ENCODE assay signal across 24 cellular contexts in the genomic region with DNA sequence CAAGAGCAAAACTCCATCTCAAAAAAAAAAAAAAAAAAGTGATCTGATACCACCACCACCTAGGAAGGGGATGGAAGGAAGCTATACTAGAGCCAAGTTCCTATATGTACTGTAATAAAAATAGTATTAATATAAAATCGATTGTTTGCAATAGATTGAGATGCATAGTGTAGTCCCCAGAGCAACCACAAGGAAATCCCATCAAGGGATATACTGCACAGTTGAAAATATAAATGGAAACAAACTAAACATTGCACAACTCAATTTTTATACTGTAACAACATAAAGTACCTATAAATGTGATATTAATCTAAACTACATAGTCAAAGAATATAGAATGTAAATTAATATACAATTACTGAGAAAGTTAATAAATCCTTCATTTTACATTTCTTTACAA. TPM values are rescaled to one million over a fixed set of nuclear protein-coding genes. Genes with fewer than 3 reads are reported as not detected.
DNase-seq lines count a peak whose midpoint lies in the region; ATAC-seq, FAIRE-seq and TF ChIP-seq lines count a peak whose summit lies in the region.
"Had no signal": no experiment of that assay in that cellular context is flagged by ENCODE, and none has a peak within 500 bp of the region (broad histone marks: within the 10 kb centered on the region; RNA-seq: fewer than 3 reads in every experiment).

No MANE protein-coding gene starts in this region.

- H3K27me3 Mint-ChIP-seq in astrocyte (ENCODE audit: low read depth, unreplicated experiment): no peaks in the 10 kb centered on the region
- H3K27me3 Mint-ChIP-seq: activated CD4-positive, alpha-beta memory T cell treated with anti-CD3 and anti-CD28 coated beads, Interleukin-2, amount 10 ng/mL, durations not matched to agents 7 days and 5 days; activated naive CD4-positive, alpha-beta T cell treated with anti-CD3 and anti-CD28 coated beads, Interleukin-2, amount 50 U/mL, for 24 hours; naive thymus-derived CD4-positive, alpha-beta T cell; T-helper 17 cell had no signal

- H3K4me3 ChIP-seq in cardiac muscle cell (no peak overlapping the region), right atrium auricular region (no peak overlapping the region), astrocyte (ENCODE audit: insufficient read depth, low read depth, low read length) (no peak overlapping the region)
- H3K4me3 ChIP-seq: A549, body of pancreas, esophagus muscularis mucosa, heart left ventricle had no signal

- peaks cover 9% of the 10 kb centered on the region for H3K36me3 Mint-ChIP-seq in astrocyte (ENCODE audit: low read depth, unreplicated experiment)

- peaks cover 4% of the 10 kb centered on the region for H3K4me1 ChIP-seq in cardiac muscle cell (ENCODE audit: low read depth)
- no peaks in the 10 kb centered on the region for H3K4me1 ChIP-seq in right atrium auricular region
- H3K4me1 ChIP-seq in astrocyte (ENCODE audit: insufficient read depth, low read length): peaks cover under 1% of the 10 kb centered on the region
- no peaks in the 10 kb centered on the region for H3K4me1 ChIP-seq in foreskin keratinocyte
- H3K4me1 ChIP-seq: A549, body of pancreas, heart left ventricle had no signal

- no peak for FAIRE-seq in astrocyte (lab: Jason Lieb, UNC)
- FAIRE-seq: A549, GM19239 had no signal

- H3K36me3 ChIP-seq in cardiac muscle cell (peaks cover 68% of the 10 kb centered on the region), right atrium auricular region (peaks cover 66% of the 10 kb centered on the region), astrocyte (ENCODE audit: insufficient read depth, low read length) (peaks cover 31% of the 10 kb centered on the region)

- peak; percentile 16 for ATAC-seq in foreskin keratinocyte
- ATAC-seq in HG02763 (IDR thresholded peaks at IDR 0.05; ENCODE audit: unreplicated experiment): no peak
- ATAC-seq: A549; body of pancreas; heart left ventricle; naive thymus-derived CD4-positive, alpha-beta T cell; T-helper 17 cell; WTC11 had no signal

- H3K27ac ChIP-seq in cardiac muscle cell (no peak overlapping the region), right atrium auricular region (no peak overlapping the region), astrocyte (ENCODE audit: low read depth, low read length) (no peak overlapping the region), foreskin keratinocyte (no peak overlapping the region)
- H3K27ac ChIP-seq: A549, body of pancreas, esophagus muscularis mucosa, heart left ventricle had no signal

- H3K9me3 ChIP-seq in cardiac muscle cell (ENCODE audit: low read depth) (no peaks in the 10 kb centered on the region), right atrium auricular region (no peaks in the 10 kb centered on the region), astrocyte (ENCODE audit: insufficient read depth, low read depth, low read length) (no peaks in the 10 kb centered on the region)
- H3K9me3 ChIP-seq: A549, body of pancreas, esophagus muscularis mucosa, heart left ventricle had no signal

- DNase-seq in cardiac muscle cell (ENCODE audit: low read depth in 1 of 2, low spot score in 1 of 2) (no peak), right atrium auricular region (ENCODE audit: low spot score) (no peak), astrocyte (ENCODE audit: low read depth) (no peak), foreskin keratinocyte (no peak), ureter (ENCODE audit: low spot score) (no peak), globus pallidus (ENCODE audit: low spot score) (no peak)
- no peak for DNase-seq in activated naive CD4-positive, alpha-beta T cell treated with Interleukin-2 at 50 U/mL for 16 hours
- DNase-seq: activated CD4-positive, alpha-beta memory T cell treated with anti-CD3 and anti-CD28 coated beads, Interleukin-2, amount 10 ng/mL, durations not matched to agents 7 days and 5 days; activated T-cell treated with anti-CD3 and anti-CD28 coated beads, Interleukin-2, amount 50 U/mL, for 48 hours; body of pancreas; dermis blood vessel endothelial cell; heart left ventricle; naive thymus-derived CD4-positive, alpha-beta T cell; NCI-H1105; NCI-H524 treated with DMSO at 0.1 percent for 48 hours; SHP77; stimulated activated CD4-positive, alpha-beta T cell treated with anti-CD3 and anti-CD28 coated beads, Interleukin-12 subunit alpha, Interleukin-12 subunit beta, amount 100 ng/mL, for 4 hours; T-helper 17 cell had no signal

- H4K20me1 ChIP-seq in astrocyte (ENCODE audit: insufficient read depth, low read length): peaks cover 6% of the 10 kb centered on the region

- TF ChIP-seq CTCF in cardiac muscle cell (IDR thresholded peaks at IDR 0.05; ENCODE audit: low read depth, low read length) (peak; percentile 25), right atrium auricular region (IDR thresholded peaks at IDR 0.05) (no peak), astrocyte (IDR thresholded peaks at IDR 0.05; ENCODE audit: insufficient read depth, low read depth, low read length) (peak; percentile 11), foreskin keratinocyte (conservative IDR thresholded peaks at IDR 0.05) (no peak)

- H3K4me2 ChIP-seq in astrocyte (ENCODE audit: low read length): no peak overlapping the region
- H3K4me2 ChIP-seq: A549 had no signal

- no peaks in the 10 kb centered on the region for H3K9me3 Mint-ChIP-seq in astrocyte (ENCODE audit: unreplicated experiment)
- H3K9me3 Mint-ChIP-seq: activated CD4-positive, alpha-beta memory T cell treated with anti-CD3 and anti-CD28 coated beads, Interleukin-2, amount 10 ng/mL, durations not matched to agents 7 days and 5 days; activated naive CD4-positive, alpha-beta T cell treated with anti-CD3 and anti-CD28 coated beads, Interleukin-2, amount 50 U/mL, for 24 hours; naive thymus-derived CD4-positive, alpha-beta T cell; WTC11 had no signal

- H3K9ac ChIP-seq in astrocyte (ENCODE audit: low read length): no peak overlapping the region

- H3K4me1 Mint-ChIP-seq in astrocyte (ENCODE audit: low read depth, unreplicated experiment): no peaks in the 10 kb centered on the region
- H3K4me1 Mint-ChIP-seq: WTC11 had no signal

- H3K4me3 Mint-ChIP-seq in astrocyte (ENCODE audit: unreplicated experiment): no peak overlapping the region
- H3K4me3 Mint-ChIP-seq: activated CD4-positive, alpha-beta memory T cell treated with anti-CD3 and anti-CD28 coated beads, Interleukin-2, amount 10 ng/mL, durations not matched to agents 7 days and 5 days; activated naive CD4-positive, alpha-beta T cell treated with anti-CD3 and anti-CD28 coated beads, Interleukin-2, amount 50 U/mL, for 24 hours; naive thymus-derived CD4-positive, alpha-beta T cell; T-helper 17 cell; WTC11 had no signal

- no peaks in the 10 kb centered on the region for H3K79me2 ChIP-seq in astrocyte (ENCODE audit: insufficient read depth, low read length)

- H3K27me3 ChIP-seq in cardiac muscle cell (no peaks in the 10 kb centered on the region), right atrium auricular region (no peaks in the 10 kb centered on the region), astrocyte (ENCODE audit: insufficient read depth, low read length) (no peaks in the 10 kb centered on the region), foreskin keratinocyte (no peaks in the 10 kb centered on the region)
- H3K27me3 ChIP-seq: body of pancreas, esophagus muscularis mucosa, heart left ventricle had no signal

- H2AFZ ChIP-seq in astrocyte (ENCODE audit: low read depth, low read length): no peak overlapping the region

- H3K27ac Mint-ChIP-seq in astrocyte (ENCODE audit: unreplicated experiment): no peak overlapping the region
- H3K27ac Mint-ChIP-seq: activated CD4-positive, alpha-beta memory T cell treated with anti-CD3 and anti-CD28 coated beads, Interleukin-2, amount 10 ng/mL, durations not matched to agents 7 days and 5 days; activated naive CD4-positive, alpha-beta T cell treated with anti-CD3 and anti-CD28 coated beads, Interleukin-2, amount 50 U/mL, for 24 hours; naive thymus-derived CD4-positive, alpha-beta T cell; T-helper 17 cell; WTC11 had no signal

RNA-seq across cellular contexts. Expression of gene PSMG1, which starts 20.9 kb away (rescaled TPM):
- 20.7 and 24.5 TPM in 2 replicates for total RNA-seq in cardiac muscle cell
- 48.3 and 58.4 TPM in 2 replicates for polyA plus RNA-seq in cardiac muscle cell
- 10 to 100 TPM; 15.5 to 24.4 TPM for total RNA-seq in right atrium auricular region
- total RNA-seq in astrocyte: 58.8 and 61.9 TPM in 2 replicates
- total RNA-seq in foreskin keratinocyte: 105 and 113 TPM in 2 replicates
- 129 and 149 TPM in 2 replicates for polyA plus RNA-seq in foreskin keratinocyte
- 47.6 TPM for total RNA-seq in ureter

Comparison
In these comparisons a context has a peak if more than half of its experiments do, and no peak if none do; other contexts are left out.
1. CTCF ChIP-seq: peak in cardiac muscle cell (single experiment) and astrocyte (single experiment); none in right atrium auricular region (0 of 2) and foreskin keratinocyte (single experiment).